In the genomic region with DNA sequence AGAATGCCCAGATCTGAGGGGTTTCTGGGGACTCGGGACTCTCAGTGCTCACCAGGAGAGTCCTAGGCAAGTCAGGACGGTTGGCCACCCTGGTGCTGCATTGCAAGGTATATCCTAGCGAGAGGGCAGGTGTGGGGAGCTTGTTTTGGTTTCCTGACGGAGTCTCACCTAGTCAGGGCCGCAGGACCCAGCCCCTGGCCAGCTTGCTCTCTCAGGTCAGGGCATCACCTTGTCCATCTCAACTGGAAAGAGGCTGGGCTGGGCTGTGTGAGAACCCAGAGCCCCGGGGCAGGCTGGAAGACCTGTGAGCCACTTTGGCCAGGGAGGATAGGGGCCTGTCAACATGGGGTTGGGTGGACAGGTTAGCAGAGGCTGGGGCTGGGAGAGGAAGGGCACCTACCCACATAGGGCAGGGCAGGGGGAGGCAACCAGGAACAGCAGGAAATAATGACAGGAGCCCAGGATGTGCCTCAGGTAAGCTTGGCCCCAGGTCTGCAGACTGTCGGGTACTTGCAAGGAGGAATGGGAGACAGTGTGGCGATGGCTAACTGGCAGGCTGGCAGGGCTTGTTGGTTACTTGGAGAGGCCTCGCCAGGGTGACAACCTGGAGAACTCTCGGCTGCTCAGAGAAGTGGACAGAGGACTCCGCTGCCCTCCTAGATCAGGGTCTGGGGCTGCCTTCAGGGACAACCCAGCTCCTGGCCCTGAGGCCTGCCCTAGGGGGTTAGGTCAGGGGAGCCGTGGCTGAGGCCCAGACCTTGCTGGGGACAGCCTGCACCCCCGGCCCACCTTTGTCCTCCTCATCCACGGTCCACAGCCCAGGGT, we compare ENCODE assay signal across 12 cellular contexts. TPM values are rescaled to one million over a fixed set of nuclear protein-coding genes. Genes with fewer than 3 reads are reported as not detected.
DNase-seq lines count a peak whose midpoint lies in the region; ATAC-seq and TF ChIP-seq lines count a peak whose summit lies in the region.
"Had no signal": no experiment of that assay in that cellular context is flagged by ENCODE, and none has a peak within 500 bp of the region (broad histone marks: within the 10 kb centered on the region; RNA-seq: fewer than 3 reads in every experiment).

No MANE protein-coding gene starts in this region.

- H3K27ac Mint-ChIP-seq in activated T-cell treated with anti-CD3 and anti-CD28 coated beads, Interleukin-2, amount 50 U/mL, for 72 hours = peak overlapping the region; percentile 88
- peak overlapping the region; percentile 84 for H3K27ac Mint-ChIP-seq in T-helper 17 cell
- peak overlapping the region in 5 of 6 donors; percentile 64 to 83 (median 79) for H3K27ac Mint-ChIP-seq in immature natural killer cell

- TF ChIP-seq EP300 in stomach (IDR thresholded peaks at IDR 0.05) = no peak

- peak overlapping the region in 3 of 5 donors; percentile 34 to 92 (median 91) for H3K27ac ChIP-seq in stomach
- H3K27ac ChIP-seq: thoracic aorta had no signal

- H3K27me3 Mint-ChIP-seq in activated T-cell treated with anti-CD3 and anti-CD28 coated beads, Interleukin-2, amount 50 U/mL, for 72 hours (ENCODE audit: low read depth) = no peaks in the 10 kb centered on the region
- H3K27me3 Mint-ChIP-seq in T-helper 17 cell (no peaks in the 10 kb centered on the region), immature natural killer cell (ENCODE audit: low read depth in 3 of 3) (peaks cover 7 to 26% (median 22%) of the 10 kb centered on the region in 3 donors)

- H3K9me3 ChIP-seq in T-helper 17 cell (ENCODE audit: control insufficient read depth, low read length, poor library complexity, severe bottlenecking) (no peaks in the 10 kb centered on the region), stomach (no peaks in the 10 kb centered on the region)
- H3K9me3 ChIP-seq: thoracic aorta had no signal

- peaks cover 7% of the 10 kb centered on the region in 2 donors for H3K36me3 Mint-ChIP-seq in activated T-cell treated with anti-CD3 and anti-CD28 coated beads, Interleukin-2, amount 50 U/mL, for 72 hours (ENCODE audit: insufficient read depth in 2 of 2)
- H3K36me3 Mint-ChIP-seq in T-helper 17 cell (ENCODE audit: low read depth) (no peaks in the 10 kb centered on the region), immature natural killer cell (no peaks in the 10 kb centered on the region)

- no peak for TF ChIP-seq CTCF in stomach (IDR thresholded peaks at IDR 0.05)

- TF ChIP-seq POLR2A in stomach (IDR thresholded peaks at IDR 0.05) = no peak

- ATAC-seq in activated T-cell treated with anti-CD3 and anti-CD28 coated beads, Interleukin-2, amount 50 U/mL, for 72 hours (replicated peaks in 1 of 2) = no peak
- ATAC-seq in T-helper 17 cell (no peak), HG02571 (IDR thresholded peaks at IDR 0.05; ENCODE audit: unreplicated experiment) (no peak)

- peaks cover 76% of the 10 kb centered on the region for H3K4me1 Mint-ChIP-seq in activated T-cell treated with anti-CD3 and anti-CD28 coated beads, Interleukin-2, amount 50 U/mL, for 72 hours (ENCODE audit: low read depth)
- peaks cover 42% of the 10 kb centered on the region for H3K4me1 Mint-ChIP-seq in T-helper 17 cell
- peaks cover 61 to 82% of the 10 kb centered on the region in 2 donors for H3K4me1 Mint-ChIP-seq in immature natural killer cell

- DNase-seq in activated T-cell treated with anti-CD3 and anti-CD28 coated beads, Interleukin-2, amount 50 U/mL, for 72 hours = peak in 1 of 2 donors; percentile 28
- no peak for DNase-seq in activated T-cell treated with anti-CD3 and anti-CD28 coated beads, Interleukin-2, amount 50 U/mL, for 1 hour
- DNase-seq in T-helper 17 cell (no peak), immature natural killer cell (no peak), stomach (no peak), NCI-H2196 (lab: John Stamatoyannopoulos, UW; ENCODE audit: unreplicated experiment) (no peak)
- DNase-seq in stimulated activated CD4-positive, alpha-beta T cell treated with anti-CD3 and anti-CD28 coated beads, Interleukin-2, amount 100 ng/mL, for 48 hours = no peak
- DNase-seq: hypothalamus, NCI-H1105, OCI-M1 had no signal

- H3K4me1 ChIP-seq in stomach = peaks cover 67 to 96% (median 85%) of the 10 kb centered on the region in 4 donors

- intact Hi-C loops in stomach (cut with DNase I; ENCODE audit: low total_unique reads) = no loop called here

- H3K9me3 Mint-ChIP-seq in activated T-cell treated with anti-CD3 and anti-CD28 coated beads, Interleukin-2, amount 50 U/mL, for 72 hours = peaks cover 0 to 1% of the 10 kb centered on the region in 2 donors
- H3K9me3 Mint-ChIP-seq in immature natural killer cell = no peaks in the 10 kb centered on the region

- WGBS in stomach, 5 donors = 80 to 89% (median 88%) methylated on average over 9 to 14 of the region's 14 CpGs

- H3K27me3 ChIP-seq in stomach = no peaks in the 10 kb centered on the region

- no peak overlapping the region for H3K4me3 ChIP-seq in stomach
- H3K4me3 ChIP-seq: thoracic aorta had no signal

- peak overlapping the region; percentile 71 to 77 for H3K4me3 Mint-ChIP-seq in activated T-cell treated with anti-CD3 and anti-CD28 coated beads, Interleukin-2, amount 50 U/mL, for 72 hours
- peak overlapping the region; percentile 49 for H3K4me3 Mint-ChIP-seq in T-helper 17 cell
- H3K4me3 Mint-ChIP-seq in immature natural killer cell = peak overlapping the region in 1 of 5 donors; percentile 59

- no peaks in the 10 kb centered on the region for H3K36me3 ChIP-seq in stomach
- H3K36me3 ChIP-seq: thoracic aorta had no signal

RNA-seq across cellular contexts. Expression of gene DNAJB12, which starts 31.4 kb away (rescaled TPM):
- total RNA-seq in activated T-cell treated with anti-CD3 and anti-CD28 coated beads, Interleukin-2, amount 50 U/mL, for 72 hours = 10 to 100 TPM; 24.1 to 25.2 TPM
- total RNA-seq in T-helper 17 cell = 10 to 100 TPM; 32.7 to 42.9 TPM
- polyA plus RNA-seq in immature natural killer cell = 10 to 100 TPM; 12.2 to 32.0 (median 12.4) TPM
- 10 to 100 TPM in 4 of 5 donors, 1 to 10 TPM in 1; 2.3 to 43.2 (median 24.9) TPM for total RNA-seq in stomach
- polyA plus RNA-seq in stomach = 10 to 100 TPM; 12.1 to 20.0 (median 16.3) TPM

RNA-seq across cellular contexts. Expression of gene DDIT4, which starts 49.6 kb away (rescaled TPM):
- 1,000 to 10,000 TPM; 1,119 to 1,202 TPM for total RNA-seq in activated T-cell treated with anti-CD3 and anti-CD28 coated beads, Interleukin-2, amount 50 U/mL, for 72 hours
- total RNA-seq in T-helper 17 cell = 100 to 1,000 TPM; 186 to 300 TPM
- 100 to 1,000 TPM; 437 to 876 (median 450) TPM for polyA plus RNA-seq in immature natural killer cell
- total RNA-seq in stomach = 100 to 1,000 TPM in 4 of 5 donors, 10 to 100 TPM in 1; 89.9 to 188 (median 154) TPM
- polyA plus RNA-seq in stomach = 100 to 1,000 TPM; 122 to 176 (median 170) TPM
